Comparison of ENCODE assay signal across 1 cellular context in the genomic region with DNA sequence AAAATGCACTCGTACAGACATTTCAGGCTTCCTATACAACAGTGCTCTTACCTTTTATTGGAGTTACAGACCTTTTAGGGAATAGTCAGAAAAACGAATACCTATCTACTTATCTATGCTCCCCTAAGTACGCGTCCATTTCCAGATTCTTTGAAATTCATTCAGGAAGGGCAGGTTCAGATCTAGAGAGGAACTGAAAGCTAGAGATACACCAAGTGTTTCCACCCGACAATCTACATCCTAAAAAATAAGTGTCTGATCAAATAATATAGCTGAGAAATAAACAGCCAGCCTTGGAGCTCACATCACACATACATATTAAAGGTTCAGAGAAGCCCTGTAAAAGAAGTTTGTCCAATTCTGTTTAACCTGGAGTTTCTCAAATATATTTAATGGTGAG. TPM values are rescaled to one million over a fixed set of nuclear protein-coding genes. Genes with fewer than 3 reads are reported as not detected.
"Had no signal": no experiment of that assay in that cellular context is flagged by ENCODE, and none has a peak within 500 bp of the region (broad histone marks: within the 10 kb centered on the region; RNA-seq: fewer than 3 reads in every experiment).

No MANE protein-coding gene starts in this region.

RNA-seq across cellular contexts. Expression of a gene that starts 19.0 kb away (rescaled TPM):
- total RNA-seq: glomerular endothelial cell had no signal
